35 cellular contexts compared by ENCODE assay signal in genomic region chr2:29478641-29479040, GRCh38.
"Had no signal": no experiment of that assay in that cellular context is flagged by ENCODE, and none has a peak within 500 bp of the region (broad histone marks: within the 10 kb centered on the region; RNA-seq: fewer than 3 reads in every experiment).

No MANE protein-coding gene starts in this region.

- H3K9me3 ChIP-seq: adrenal gland, body of pancreas, breast epithelium had no signal

- H3K4me1 ChIP-seq: adrenal gland, breast epithelium had no signal

- H3K4me3 Mint-ChIP-seq: activated B cell treated with CpG ODN at 0.5 μM for 24 hours; activated CD4-positive, alpha-beta memory T cell treated with anti-CD3 and anti-CD28 coated beads for 36 hours; activated CD4-positive, alpha-beta T cell treated with anti-CD3 and anti-CD28 coated beads, Interleukin-2, amount 10 ng/mL, durations not matched to agents 24 days and 14 days; activated CD8-positive, alpha-beta T cell treated with anti-CD3 and anti-CD28 coated beads for 36 hours; activated naive CD4-positive, alpha-beta T cell treated with anti-CD3 and anti-CD28 coated beads for 36 hours; activated naive CD8-positive, alpha-beta T cell treated with anti-CD3 and anti-CD28 coated beads for 36 hours; activated T-cell treated with anti-CD3 and anti-CD28 coated beads, Interleukin-2, amount 50 U/mL, for 4 hours; activated T-cell treated with anti-CD3 and anti-CD28 coated beads, Interleukin-2, amount 50 U/mL, for 72 hours; activated T-helper 1 cell treated with anti-CD3 and anti-CD28 coated beads, Interleukin-12 subunit alpha, Interleukin-12 subunit beta, Interleukin-2, Interleukin-4 antibody, amounts not matched to agents 30 ng/mL and 10 ng/mL and 1 ng/mL, durations not matched to agents 14 hours and 24 hours and 36 hours; activated T-helper 17 cell treated with anti-CD3 and anti-CD28 coated beads, Interleukin-2, amount 50 U/mL, for 72 hours; T-helper 1 cell treated with Interleukin-12 subunit alpha and Interleukin-12 subunit beta and Interleukin-4 antibody, amounts not matched to agents 30 μg/mL and 1 μg/mL, for 36 hours; T-helper 2 cell treated with Interferon-gamma antibody and Interleukin-4, amounts not matched to agents 5 μg/mL and 100 μg/mL, for 36 hours had no signal

- H3K27me3 ChIP-seq: adrenal gland, body of pancreas, brain microvascular endothelial cell, breast epithelium had no signal

- H3K27ac Mint-ChIP-seq: activated B cell treated with CpG ODN at 0.5 μM for 24 hours; activated CD4-positive, alpha-beta memory T cell treated with anti-CD3 and anti-CD28 coated beads for 36 hours; activated CD4-positive, alpha-beta T cell treated with anti-CD3 and anti-CD28 coated beads, Interleukin-2, amount 10 ng/mL, durations not matched to agents 24 days and 14 days; activated CD8-positive, alpha-beta T cell treated with anti-CD3 and anti-CD28 coated beads for 36 hours; activated naive CD4-positive, alpha-beta T cell treated with anti-CD3 and anti-CD28 coated beads for 36 hours; activated naive CD4-positive, alpha-beta T cell treated with anti-CD3 and anti-CD28 coated beads, Interleukin-2, amount 50 U/mL, for 72 hours; activated naive CD8-positive, alpha-beta T cell treated with anti-CD3 and anti-CD28 coated beads for 36 hours; activated T-cell treated with anti-CD3 and anti-CD28 coated beads, Interleukin-2, amount 50 U/mL, for 72 hours; activated T-helper 1 cell treated with anti-CD3 and anti-CD28 coated beads, Interleukin-12 subunit alpha, Interleukin-12 subunit beta, Interleukin-2, Interleukin-4 antibody, amounts not matched to agents 30 ng/mL and 10 ng/mL and 1 ng/mL, durations not matched to agents 14 hours and 24 hours and 36 hours; activated T-helper 17 cell treated with anti-CD3 and anti-CD28 coated beads, Interleukin-2, amount 50 U/mL, for 72 hours; T-helper 1 cell treated with Interleukin-12 subunit alpha and Interleukin-12 subunit beta and Interleukin-4 antibody, amounts not matched to agents 30 μg/mL and 1 μg/mL, for 36 hours; T-helper 2 cell treated with Interferon-gamma antibody and Interleukin-4, amounts not matched to agents 5 μg/mL and 100 μg/mL, for 36 hours had no signal

- H3K36me3 Mint-ChIP-seq: activated CD4-positive, alpha-beta memory T cell treated with anti-CD3 and anti-CD28 coated beads for 36 hours; activated naive CD4-positive, alpha-beta T cell treated with anti-CD3 and anti-CD28 coated beads, Interleukin-2, amount 50 U/mL, for 72 hours; activated naive CD8-positive, alpha-beta T cell treated with anti-CD3 and anti-CD28 coated beads for 36 hours had no signal

- H3K4me1 Mint-ChIP-seq: activated B cell treated with CpG ODN at 0.5 μM for 24 hours; activated CD4-positive, alpha-beta T cell treated with anti-CD3 and anti-CD28 coated beads, Interleukin-2, amount 10 ng/mL, durations not matched to agents 24 days and 14 days; activated naive CD8-positive, alpha-beta T cell treated with anti-CD3 and anti-CD28 coated beads for 36 hours; activated T-helper 17 cell treated with anti-CD3 and anti-CD28 coated beads, Interleukin-2, amount 50 U/mL, for 72 hours had no signal

- ATAC-seq: activated CD8-positive, alpha-beta T cell treated with anti-CD3 and anti-CD28 coated beads for 36 hours; activated naive CD4-positive, alpha-beta T cell treated with anti-CD3 and anti-CD28 coated beads, Interleukin-2, amount 50 U/mL, for 72 hours; activated T-cell treated with anti-CD3 and anti-CD28 coated beads, Interleukin-2, amount 50 U/mL, for 72 hours; activated T-helper 17 cell treated with anti-CD3 and anti-CD28 coated beads, Interleukin-2, amount 50 U/mL, for 72 hours; body of pancreas had no signal

- DNase-seq: activated B cell treated with CpG ODN at 0.5 μM for 24 hours; activated CD4-positive, alpha-beta memory T cell treated with anti-CD3 and anti-CD28 coated beads for 36 hours; activated CD4-positive, alpha-beta T cell treated with anti-CD3 and anti-CD28 coated beads for 4 hours; activated CD4-positive, alpha-beta T cell treated with anti-CD3 and anti-CD28 coated beads, Interleukin-2, amount 10 ng/mL, durations not matched to agents 24 days and 14 days; activated CD4-positive, alpha-beta T cell treated with anti-CD3 and anti-CD28 coated beads, Interleukin-2, amount 50 U/mL, for 1 hour; activated CD4-positive, alpha-beta T cell treated with anti-CD3 and anti-CD28 coated beads, Interleukin-2, amount 50 U/mL, for 4 hours; activated CD4-positive, CD25-positive, alpha-beta regulatory T cell treated with anti-CD3 and anti-CD28 coated beads, Interleukin-2, amount 50 U/mL, for 72 hours; activated CD8-positive, alpha-beta memory T cell treated with anti-CD3 and anti-CD28 coated beads, Interleukin-2, amount 50 U/mL, for 4 hours; activated CD8-positive, alpha-beta T cell treated with anti-CD3 and anti-CD28 coated beads for 36 hours; activated effector memory CD4-positive, alpha-beta T cell treated with anti-CD3 and anti-CD28 coated beads, Interleukin-2, amount 50 U/mL, for 16 hours; activated gamma-delta T cell treated with Interleukin-2 at 50 U/mL for 16 hours; activated naive CD4-positive, alpha-beta T cell; activated naive CD4-positive, alpha-beta T cell treated with anti-CD3 and anti-CD28 coated beads for 36 hours; activated naive CD4-positive, alpha-beta T cell treated with anti-CD3 and anti-CD28 coated beads, Interleukin-2, amount 50 U/mL, for 16 hours; activated naive CD8-positive, alpha-beta T cell treated with anti-CD3 and anti-CD28 coated beads for 36 hours; activated T-cell treated with anti-CD3 and anti-CD28 coated beads for 4 hours; activated T-cell treated with anti-CD3 and anti-CD28 coated beads, Interleukin-2, amount 50 U/mL, for 1 hour; activated T-cell treated with anti-CD3 and anti-CD28 coated beads, Interleukin-2, amount 50 U/mL, for 4 hours; activated T-cell treated with anti-CD3 and anti-CD28 coated beads, Interleukin-2, amount 50 U/mL, for 72 hours; adrenal gland; amniotic stem cell; aorta; body of pancreas; brain microvascular endothelial cell; central memory CD4-positive, alpha-beta T cell; T-helper 1 cell; T-helper 2 cell; T-helper 9 cell had no signal

- H3K9me3 Mint-ChIP-seq: activated CD4-positive, alpha-beta memory T cell treated with anti-CD3 and anti-CD28 coated beads for 36 hours; activated CD4-positive, alpha-beta T cell treated with anti-CD3 and anti-CD28 coated beads, Interleukin-2, amount 10 ng/mL, durations not matched to agents 24 days and 14 days; activated CD8-positive, alpha-beta T cell treated with anti-CD3 and anti-CD28 coated beads for 36 hours; activated naive CD4-positive, alpha-beta T cell treated with anti-CD3 and anti-CD28 coated beads, Interleukin-2, amount 50 U/mL, for 72 hours; activated T-cell treated with anti-CD3 and anti-CD28 coated beads, Interleukin-2, amount 50 U/mL, for 72 hours; activated T-helper 1 cell treated with anti-CD3 and anti-CD28 coated beads, Interleukin-12 subunit alpha, Interleukin-12 subunit beta, Interleukin-2, Interleukin-4 antibody, amounts not matched to agents 30 ng/mL and 10 ng/mL and 1 ng/mL, durations not matched to agents 14 hours and 24 hours and 36 hours; activated T-helper 17 cell treated with anti-CD3 and anti-CD28 coated beads, Interleukin-2, amount 50 U/mL, for 72 hours; T-helper 1 cell treated with Interleukin-12 subunit alpha and Interleukin-12 subunit beta and Interleukin-4 antibody, amounts not matched to agents 30 μg/mL and 1 μg/mL, for 36 hours; T-helper 2 cell treated with Interferon-gamma antibody and Interleukin-4, amounts not matched to agents 5 μg/mL and 100 μg/mL, for 36 hours had no signal

- H3K27ac ChIP-seq: adrenal gland, body of pancreas, brain microvascular endothelial cell, breast epithelium, VCaP had no signal

- H3K27me3 Mint-ChIP-seq: activated B cell treated with CpG ODN at 0.5 μM for 24 hours; activated CD4-positive, alpha-beta memory T cell treated with anti-CD3 and anti-CD28 coated beads for 36 hours had no signal

- H3K4me3 ChIP-seq: adrenal gland, body of pancreas, breast epithelium had no signal

- H3K36me3 ChIP-seq: adrenal gland, brain microvascular endothelial cell, breast epithelium had no signal
